In genomic region chr10:86520871-86521619, GRCh38 we compare ENCODE assay signal across 8 cellular contexts. TPM values are rescaled to one million over a fixed set of nuclear protein-coding genes. Genes with fewer than 3 reads are reported as not detected.
A peak's percentile ranks its signal among the peaks of the same experiment; 100 is the strongest.
DNase-seq lines count a peak whose midpoint lies in the region; ATAC-seq and TF ChIP-seq lines count a peak whose summit lies in the region.

No MANE protein-coding gene starts in this region.

- ATAC-seq in HG03135 (IDR thresholded peaks at IDR 0.05; ENCODE audit: unreplicated experiment), result peak; percentile 9

- peaks cover 21% of the 10 kb centered on the region for H3K4me1 ChIP-seq in SJSA1 (replicated peaks)
- H3K4me1 ChIP-seq in right atrium auricular region, result peaks cover 0 to 60% of the 10 kb centered on the region in 2 donors

- CTCF ChIA-PET in BJ (lab: Yijun Ruan, JAX), result interaction anchor here (0.6 to 1.6 kb wide), 3 partner anchors 64 to 125 kb away, joined by 3 read pairs; no protein-coding TSS in a partner anchor

- in situ Hi-C loops in GM18951 (cut with MboI; ENCODE audit: low sequenced_read_pairs, unreplicated experiment), result no loop called here

- peak overlapping the region; percentile 83 for H3K27ac ChIP-seq in SJSA1
- H3K27ac ChIP-seq in angular gyrus (ENCODE audit: low read depth, low read length), result peak overlapping the region; percentile 85
- peak overlapping the region; percentile 96 to 99 for H3K27ac ChIP-seq in right atrium auricular region

- H3K36me3 ChIP-seq in BJ (ENCODE audit: control insufficient read depth, insufficient read depth, low read length), result no peaks in the 10 kb centered on the region
- H3K36me3 ChIP-seq in SJSA1, result peaks cover 37% of the 10 kb centered on the region
- H3K36me3 ChIP-seq in right atrium auricular region, result peaks cover 10% of the 10 kb centered on the region

- POLR2A ChIA-PET in BJ (lab: Charles Lee), result interaction anchor here (1.0 kb wide), 1 partner anchor 13 kb away, joined by 3 read pairs; no protein-coding TSS in a partner anchor

- H3K27me3 ChIP-seq in BJ (ENCODE audit: control insufficient read depth, insufficient read depth, low read length) (no peaks in the 10 kb centered on the region), SJSA1 (replicated peaks) (no peaks in the 10 kb centered on the region), right atrium auricular region (no peaks in the 10 kb centered on the region)

- H3K4me3 ChIP-seq in BJ (ENCODE audit: low read depth, low read length) (peak overlapping the region; percentile 95), SJSA1 (peak overlapping the region; percentile 94), right atrium auricular region (peak overlapping the region; percentile 95 to 99), retinal pigment epithelial cell (ENCODE audit: low read length) (peak overlapping the region; percentile 90)

- TF ChIP-seq CTCF in BJ (IDR thresholded peaks at IDR 0.05; ENCODE audit: insufficient read depth, low read depth, low read length) (no peak), right atrium auricular region (IDR thresholded peaks at IDR 0.05) (no peak), retinal pigment epithelial cell (conservative IDR thresholded peaks at IDR 0.05; ENCODE audit: low read depth, low read length) (no peak)

- DNase-seq in BJ (ENCODE audit: low read depth) (no peak), SJSA1 (ENCODE audit: low read depth in 1 of 2, low spot score in 2 of 2) (peak; percentile 60 to 68), right atrium auricular region (ENCODE audit: low spot score) (no peak), retinal pigment epithelial cell (ENCODE audit: low read depth) (no peak), NCI-H524 (lab: John Stamatoyannopoulos, UW) (no peak)

- TF ChIP-seq POLR2A in GM18951 (IDR thresholded peaks at IDR 0.05; ENCODE audit: extremely low read depth, insufficient read depth, insufficient read length), result peak; percentile 57

- no peaks in the 10 kb centered on the region; the same call in 1 of the 2 replicates for H3K9me3 ChIP-seq in SJSA1 (replicated peaks)
- H3K9me3 ChIP-seq in right atrium auricular region, result no peaks in the 10 kb centered on the region

RNA-seq across cellular contexts. Expression of gene WAPL, which starts 0.5 kb away (rescaled TPM):
- polyA plus RNA-seq in BJ (2011; rRNA removed), result 8.8 and 15.1 TPM in 2 replicates
- 21.1 and 27.8 TPM in 2 replicates for polyA minus RNA-seq in BJ (2011; rRNA and poly(A)+ RNA removed)
- 38.7 and 50.2 TPM in 2 replicates for total RNA-seq in SJSA1 (2014; rRNA removed; shearing (Covaris generic))
- 10 to 100 TPM; 19.5 to 20.2 TPM for total RNA-seq in right atrium auricular region

Comparison
In these comparisons a context has a peak if more than half of its experiments do, and no peak if none do; other contexts are left out.
1. DNase-seq: peak in SJSA1 (2 of 2); none in BJ (single experiment), right atrium auricular region (single experiment), retinal pigment epithelial cell (single experiment) and NCI-H524 (0 of 2).
2. Peak in every context shown above with its lines, with median percentiles within 50 percentile points of each other: H3K4me3 ChIP-seq and H3K27ac ChIP-seq.